ENCODE assay signal across 9 cellular contexts in the genomic region with DNA sequence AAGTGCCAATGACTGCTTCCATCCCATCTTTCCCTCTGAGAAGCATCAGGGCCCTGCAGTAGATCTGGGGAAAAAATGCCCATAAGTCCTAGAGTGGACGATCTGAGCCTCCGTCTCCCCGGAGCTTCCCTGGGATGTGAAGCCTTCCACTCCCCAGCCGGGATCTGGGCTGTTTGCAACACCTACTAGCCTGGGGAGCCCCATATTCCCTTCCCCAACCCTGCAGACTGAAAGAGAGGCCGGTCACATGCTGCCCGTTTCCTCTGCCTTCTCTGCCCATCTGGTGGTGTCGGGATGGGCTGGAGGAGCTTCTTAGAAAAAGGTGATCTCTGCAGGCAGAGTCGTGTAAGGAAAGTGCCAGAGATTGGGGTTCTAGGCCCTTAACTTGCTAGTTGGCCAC. TPM values are rescaled to one million over a fixed set of nuclear protein-coding genes. Genes with fewer than 3 reads are reported as not detected.
DNase-seq lines count a peak whose midpoint lies in the region; FAIRE-seq and TF ChIP-seq lines count a peak whose summit lies in the region.
"Had no signal": no experiment of that assay in that cellular context is flagged by ENCODE, and none has a peak within 500 bp of the region (broad histone marks: within the 10 kb centered on the region; RNA-seq: fewer than 3 reads in every experiment).

No MANE protein-coding gene starts in this region.

- no peaks in the 10 kb centered on the region for H3K9me3 Mint-ChIP-seq in Caco-2 (ENCODE audit: unreplicated experiment)

- no peak overlapping the region for H3K56ac ChIP-seq in H1 (replicated peaks; ENCODE audit: insufficient read length, low read depth, low read length)

- H2BK120ac ChIP-seq in H1 (replicated peaks; ENCODE audit: low read depth, low read length) = no peak overlapping the region

- H3K14ac ChIP-seq in H1 (ENCODE audit: insufficient read length) = no peak overlapping the region

- CTCF ChIA-PET in Caco-2 (lab: Charles Lee) = interaction anchor here (1.2 kb wide), 1 partner anchor 237 kb away, joined by 4 read pairs; no protein-coding TSS in a partner anchor
- CTCF ChIA-PET in H1 (lab: Charles Lee; ENCODE audit: partially characterized antibody) = interaction anchor here (0.6 to 1.2 kb wide), 6 partner anchors 8 to 177 kb away, joined by 3 to 4 read pairs (median 3); no protein-coding TSS in a partner anchor
- CTCF ChIA-PET in RWPE1 (lab: Yijun Ruan, JAX) = interaction anchor here (0.6 kb wide), 2 partner anchors 194 to 200 kb away, joined by 4 to 6 read pairs; partner anchors contain the start of gene NSFL1C

- H3K18ac ChIP-seq in H1 (ENCODE audit: extremely low read depth, low read length) = no peak overlapping the region

- no peak for DNase-seq in Caco-2
- peak in 1 of 2 experiments; percentile 58 for DNase-seq in H1 (ENCODE audit: low read depth in 1 of 2, low spot score in 2 of 2)
- no peak for DNase-seq in osteoblast (ENCODE audit: insufficient read length, low spot score, missing footprints)
- no peak for DNase-seq in NCI-H748 (lab: John Stamatoyannopoulos, UW; ENCODE audit: unreplicated experiment)
- no peak for DNase-seq in RWPE1 (ENCODE audit: low spot score)
- DNase-seq in NCI-H510A (lab: John Stamatoyannopoulos, UW) = no peak

- H3K4me3 ChIP-seq in Caco-2 (ENCODE audit: low read depth, low read length) = no peak overlapping the region
- peak overlapping the region; percentile 76 for H3K4me3 ChIP-seq in Loucy (ENCODE audit: low read length, poor library complexity, severe bottlenecking)
- H3K4me3 ChIP-seq in H1 (ENCODE audit: extremely low read depth in 1 of 4, insufficient read depth in 2 of 4, low read depth in 3 of 4, low read length in 4 of 4) = peak overlapping the region; percentile 55 to 88 (median 72)
- H3K4me3 ChIP-seq in osteoblast (ENCODE audit: insufficient read depth, low read length) = peak overlapping the region; percentile 81

- H2BK20ac ChIP-seq in H1 (ENCODE audit: low read length) = no peak overlapping the region

- no peak overlapping the region for H2BK15ac ChIP-seq in H1 (ENCODE audit: low read length)

- H3K79me2 ChIP-seq in Loucy (ENCODE audit: insufficient read depth, low read length) = no peaks in the 10 kb centered on the region
- H3K79me2 ChIP-seq in H1 (ENCODE audit: control insufficient read depth in 1 of 2, insufficient read depth in 2 of 2, low read length in 2 of 2) = no peaks in the 10 kb centered on the region
- peaks cover 3% of the 10 kb centered on the region for H3K79me2 ChIP-seq in osteoblast (ENCODE audit: insufficient read depth, low read length)

- peak overlapping the region; percentile 70 for H3K4me3 Mint-ChIP-seq in Caco-2 (ENCODE audit: unreplicated experiment)

- no peaks in the 10 kb centered on the region for H3K79me1 ChIP-seq in H1 (ENCODE audit: low read depth, low read length)

- no peaks in the 10 kb centered on the region for H3K4me1 Mint-ChIP-seq in Caco-2 (ENCODE audit: low read depth, unreplicated experiment)

- no peaks in the 10 kb centered on the region for H3K36me3 Mint-ChIP-seq in Caco-2 (ENCODE audit: insufficient read depth, unreplicated experiment)

- 45% methylated on average over 8 of the region's 8 CpGs; no CpG with 5 or more reads in 1 of the 2 experiments for WGBS in H1 (ENCODE audit: extremely low coverage in 1 of 2, insufficient coverage in 1 of 2, insufficient read length in 1 of 2, insufficient replicate concordance in 2 of 2, low coverage in 1 of 2, low lambda C conversion rate in 2 of 2, missing lambda C conversion rate in 1 of 2), 2 experiments

- no peak overlapping the region for H2AFZ ChIP-seq in Loucy (ENCODE audit: low read length)
- peak overlapping the region; percentile 80 for H2AFZ ChIP-seq in H1 (ENCODE audit: low read length)
- H2AFZ ChIP-seq in osteoblast (ENCODE audit: low read length) = no peak overlapping the region

- H3K4me1 ChIP-seq in Caco-2 (no peaks in the 10 kb centered on the region), Loucy (ENCODE audit: insufficient read depth, low read length, poor library complexity, severe bottlenecking) (peaks cover 13% of the 10 kb centered on the region), H1 (replicated peaks in 1 of 4; ENCODE audit: control insufficient read depth in 3 of 4, insufficient read depth in 4 of 4, low read length in 3 of 4) (peaks cover 0 to 13% (median 1%) of the 10 kb centered on the region in 4 experiments; a peak in 4 of 7 replicates), osteoblast (ENCODE audit: insufficient read depth, low read length) (peaks cover 14% of the 10 kb centered on the region)

- H3K23ac ChIP-seq in H1 (ENCODE audit: insufficient read length) = no peak overlapping the region

- no peak overlapping the region for H3K27ac Mint-ChIP-seq in Caco-2 (ENCODE audit: unreplicated experiment)

- no peak for TF ChIP-seq EP300 in H1 (IDR thresholded peaks at IDR 0.05; ENCODE audit: borderline replicate concordance in 1 of 2, low read depth in 2 of 2, low read length in 2 of 2)

- peak overlapping the region; percentile 65 for H3K9ac ChIP-seq in Loucy (ENCODE audit: low read depth, low read length, poor library complexity, severe bottlenecking)
- H3K9ac ChIP-seq in H1 (replicated peaks in 1 of 4; ENCODE audit: extremely low read depth in 1 of 4, low read depth in 3 of 4, low read length in 3 of 4) = no peak overlapping the region; a peak in 1 of 7 replicates

- H3K9me2 ChIP-seq in Loucy (replicated peaks; ENCODE audit: low read depth, low read length) = no peaks in the 10 kb centered on the region

- no peak for FAIRE-seq in H1 (lab: Jason Lieb, UNC)

- TF ChIP-seq POLR2A in H1 (IDR thresholded peaks at IDR 0.05; ENCODE audit: control extremely low read depth in 1 of 2, low read depth in 2 of 2, low read length in 2 of 2) = no peak

- H4K8ac ChIP-seq in H1 (ENCODE audit: extremely low read depth, insufficient read depth, low read length) = peak overlapping the region; percentile 7; the same call in 1 of the 2 replicates

- H2AK5ac ChIP-seq in H1 (ENCODE audit: low read depth, low read length) = no peak overlapping the region

- TF ChIP-seq CTCF in Caco-2 (IDR thresholded peaks at IDR 0.05; ENCODE audit: insufficient read depth in 1 of 2, low read depth in 1 of 2, low read length in 1 of 2, severe bottlenecking in 1 of 2, unreplicated experiment in 1 of 2) = no peak
- TF ChIP-seq CTCF in Loucy (conservative IDR thresholded peaks at IDR 0.05; ENCODE audit: low read length) = no peak
- no peak for TF ChIP-seq CTCF in H1 (IDR thresholded peaks at IDR 0.05; ENCODE audit: control extremely low read depth in 1 of 3, insufficient read depth in 1 of 3, low read depth in 1 of 3, low read length in 3 of 3)
- TF ChIP-seq CTCF in osteoblast (IDR thresholded peaks at IDR 0.05; ENCODE audit: extremely low read depth, low read depth, low read length) = no peak
- no peak for TF ChIP-seq CTCF in RWPE1 (conservative IDR thresholded peaks at IDR 0.05; ENCODE audit: low read depth)

- H2BK5ac ChIP-seq in H1 (ENCODE audit: low read depth, low read length) = no peak overlapping the region

- H2BK12ac ChIP-seq in H1 (ENCODE audit: low read depth, low read length) = no peak overlapping the region

- H3F3A ChIP-seq in Loucy (ENCODE audit: low read depth) = no peaks in the 10 kb centered on the region

- H3K27me3 Mint-ChIP-seq in Caco-2 (ENCODE audit: insufficient read depth, unreplicated experiment) = peaks cover 3% of the 10 kb centered on the region

- TF ChIP-seq RAD21 in H1 (IDR thresholded peaks at IDR 0.05 in 1 of 2, conservative IDR thresholded peaks at IDR 0.05 in 1 of 2; ENCODE audit: low read depth in 2 of 2, low read length in 2 of 2) = no peak

- peaks cover 7% of the 10 kb centered on the region; the same call in 1 of the 2 replicates for H3K9me3 ChIP-seq in Caco-2
- 0 out of 2 replicates have a peak, but pooled peaks cover 5% of the 10 kb centered on the region for H3K9me3 ChIP-seq in Loucy (ENCODE audit: insufficient read depth, low read depth, low read length)
- H3K9me3 ChIP-seq in H1 (ENCODE audit: insufficient read depth in 2 of 2, low read depth in 1 of 2, low read length in 1 of 2) = no peaks in the 10 kb centered on the region
- H3K9me3 ChIP-seq in osteoblast (ENCODE audit: low read depth, low read length) = no peaks in the 10 kb centered on the region

- peaks cover 4% of the 10 kb centered on the region; the same call in 1 of the 2 replicates for H3K23me2 ChIP-seq in H1 (ENCODE audit: low read depth, low read length)

- H3K4ac ChIP-seq in H1 (replicated peaks; ENCODE audit: insufficient read length, low read depth, low read length) = no peak overlapping the region

- H3K27me3 ChIP-seq in Caco-2 (replicated peaks; ENCODE audit: control insufficient read depth, insufficient read depth, low read length) (no peaks in the 10 kb centered on the region), Loucy (ENCODE audit: insufficient read depth, low read length, poor library complexity, severe bottlenecking) (no peaks in the 10 kb centered on the region), H1 (replicated peaks in 1 of 4; ENCODE audit: control insufficient read depth in 3 of 4, extremely low read depth in 1 of 4, insufficient read depth in 3 of 4, low read length in 3 of 4) (peaks cover 0 to 1% (median 0%) of the 10 kb centered on the region in 4 experiments; a peak in 2 of 7 replicates), osteoblast (ENCODE audit: insufficient read depth, low read length) (no peaks in the 10 kb centered on the region)

- H4K91ac ChIP-seq in H1 (replicated peaks; ENCODE audit: insufficient read length, low read length) = no peak overlapping the region

- POLR2A ChIA-PET in Caco-2 (lab: Charles Lee) = no interaction called here
- POLR2A ChIA-PET in H1 (lab: Charles Lee; ENCODE audit: partially characterized antibody) = interaction anchor here (1.0 to 1.3 kb wide), 2 partner anchors 43 to 59 kb away, joined by 3 to 5 read pairs; no protein-coding TSS in a partner anchor
- POLR2A ChIA-PET in RWPE1 (lab: Yijun Ruan, JAX; ENCODE audit: low non-redundant PET) = no interaction called here

- H4K5ac ChIP-seq in H1 (ENCODE audit: insufficient read length, low read depth, low read length) = no peak overlapping the region

- BruUV-seq in Caco-2 (replicated peaks; lab: Mats Ljungman, UMichigan) = no TSS peak

- H3K36me3 ChIP-seq in Caco-2 (ENCODE audit: control insufficient read depth, insufficient read depth, low read length) = no peaks in the 10 kb centered on the region
- no peaks in the 10 kb centered on the region for H3K36me3 ChIP-seq in Loucy (ENCODE audit: insufficient read depth, low read length)
- H3K36me3 ChIP-seq in H1 (ENCODE audit: control insufficient read depth in 2 of 4, insufficient read depth in 4 of 4, low read length in 3 of 4) = no peaks in the 10 kb centered on the region
- no peaks in the 10 kb centered on the region for H3K36me3 ChIP-seq in osteoblast (ENCODE audit: insufficient read depth, low read length)

- intact Hi-C loops in Caco-2 (cut with micrococcal nuclease; ENCODE audit: unreplicated experiment) = no loop called here

- H3K27ac ChIP-seq in H1 (ENCODE audit: low read depth, low read length) = no peak overlapping the region
- no peak overlapping the region for H3K27ac ChIP-seq in osteoblast (ENCODE audit: low read depth, low read length)
- H3K27ac ChIP-seq in RWPE1 = no peak overlapping the region

- no peaks in the 10 kb centered on the region for H4K20me1 ChIP-seq in Loucy (ENCODE audit: insufficient read depth, low read length, poor library complexity, severe bottlenecking)
- H4K20me1 ChIP-seq in H1 (replicated peaks in 1 of 2; ENCODE audit: control insufficient read depth in 1 of 2, insufficient read depth in 2 of 2, low read length in 2 of 2) = no peaks in the 10 kb centered on the region
- H4K20me1 ChIP-seq in osteoblast (ENCODE audit: insufficient read depth, low read length) = peaks cover 3% of the 10 kb centered on the region

- H3K4me2 ChIP-seq in Loucy (ENCODE audit: low read depth, low read length, poor library complexity, severe bottlenecking) (peak overlapping the region; percentile 81), H1 (ENCODE audit: insufficient read depth in 1 of 2, low read depth in 2 of 2, low read length in 2 of 2) (peak overlapping the region; percentile 71 to 92), osteoblast (ENCODE audit: insufficient read depth, low read length) (peak overlapping the region; percentile 89)

RNA-seq across cellular contexts. Expression of gene SNPH, which starts 1.1 kb away (rescaled TPM):
- total RNA-seq in Caco-2 (2022) (0.28 and 0.36 TPM in 2 replicates), osteoblast (9.4 and 10.0 TPM in 2 replicates)
- total RNA-seq in H1 (2021; fragmentation: NEBNext Ultra II Directional; extraction: Animal tissue kit (Norgen Biotek cat#: 25700)) = 4.0 and 4.9 TPM in 2 replicates
- polyA plus RNA-seq in H1 (2011; rRNA removed) = 0.98 and 1.5 TPM in 2 replicates
- 1.0 TPM for polyA plus RNA-seq in H1 (2011; cell fraction: cytosol; rRNA removed)
- 2.5 TPM for polyA plus RNA-seq in H1 (2011; cell fraction: nucleus; rRNA removed)
- polyA plus RNA-seq in H1 (2012, experiment 1 of 2) = 2.0 to 3.4 TPM (median 3.1 TPM) in 4 replicates
- polyA plus RNA-seq in H1 (2012, experiment 2 of 2) = 2.5 TPM
- 1.8 TPM for polyA plus RNA-seq in H1 (2013, experiment 1 of 2)
- 1.7 TPM for polyA plus RNA-seq in H1 (2013, experiment 2 of 2)
- 0.50 and 0.59 TPM in 2 replicates for polyA minus RNA-seq in H1 (2011; rRNA and poly(A)+ RNA removed)
- 1.2 TPM for polyA minus RNA-seq in H1 (2011; cell fraction: cytosol; rRNA and poly(A)+ RNA removed)
- 2.1 TPM for polyA minus RNA-seq in H1 (2011; cell fraction: nucleus; rRNA and poly(A)+ RNA removed)

RNA-seq across cellular contexts. Expression of gene RAD21L1, which starts 41.3 kb away (rescaled TPM):
- not detected in 2 replicates for total RNA-seq in Caco-2 (2022)
- 0.26 and 0.48 TPM in 2 replicates for total RNA-seq in H1 (2021; fragmentation: NEBNext Ultra II Directional; extraction: Animal tissue kit (Norgen Biotek cat#: 25700))
- 0.06 TPM in 1 of 2 replicates, not detected in the other for polyA plus RNA-seq in H1 (2011; rRNA removed)
- polyA plus RNA-seq in H1 (2011; cell fraction: cytosol; rRNA removed) = 0.13 TPM
- 0.06 TPM for polyA plus RNA-seq in H1 (2011; cell fraction: nucleus; rRNA removed)
- polyA plus RNA-seq in H1 (2012, experiment 1 of 2) = 0.16 TPM in 1 of 4 replicates, not detected in the others
- polyA plus RNA-seq in H1 (2012, experiment 2 of 2) = not detected
- 0.16 TPM for polyA plus RNA-seq in H1 (2013, experiment 1 of 2)
- 0.07 TPM for polyA plus RNA-seq in H1 (2013, experiment 2 of 2)
- polyA minus RNA-seq in H1 (2011; rRNA and poly(A)+ RNA removed) = 0.56 TPM in 1 of 2 replicates, not detected in the other
- polyA minus RNA-seq in H1 (2011; cell fraction: cytosol; rRNA and poly(A)+ RNA removed) = not detected
- polyA minus RNA-seq in H1 (2011; cell fraction: nucleus; rRNA and poly(A)+ RNA removed) = not detected
- not detected in 2 replicates for total RNA-seq in osteoblast
- total RNA-seq: dermis blood vessel endothelial cell; T-helper 2 cell treated with Interferon-gamma antibody and Interleukin-4, amounts not matched to agents 100 ng/mL and 5 ng/mL, for 36 hours had no signal
